In genomic region chr19:10811391-10812111, GRCh38 we compare ENCODE assay signal across 21 cellular contexts. TPM values are rescaled to one million over a fixed set of nuclear protein-coding genes. Genes with fewer than 3 reads are reported as not detected.
DNase-seq lines count a peak whose midpoint lies in the region; ATAC-seq, FAIRE-seq and TF ChIP-seq lines count a peak whose summit lies in the region.
"Had no signal": no experiment of that assay in that cellular context is flagged by ENCODE, and none has a peak within 500 bp of the region (broad histone marks: within the 10 kb centered on the region; RNA-seq: fewer than 3 reads in every experiment).

No MANE protein-coding gene starts in this region.

- peak overlapping the region; percentile 91 for H3K27ac Mint-ChIP-seq in activated T-cell treated with anti-CD3 and anti-CD28 coated beads, Interleukin-2, amount 50 U/mL, for 24 hours
- H3K27ac Mint-ChIP-seq in stimulated activated memory B cell treated with anti-CD40 and anti-IgM and Interleukin-4, amounts not matched to agents 10 μg/mL and 1 μg/mL and 100 μg/mL, for 72 hours = no peak overlapping the region
- H3K27ac Mint-ChIP-seq: activated naive CD4-positive, alpha-beta T cell treated with anti-CD3 and anti-CD28 coated beads, Interleukin-2, amount 10 ng/mL, durations not matched to agents 7 days and 5 days had no signal

- H3K27me3 ChIP-seq in endothelial cell of umbilical vein (ENCODE audit: control insufficient read depth in 2 of 2, insufficient read depth in 2 of 2, low read length in 2 of 2) = no peaks in the 10 kb centered on the region
- H3K27me3 ChIP-seq: body of pancreas had no signal

- peaks cover 8% of the 10 kb centered on the region for H3K4me1 ChIP-seq in endothelial cell of umbilical vein (ENCODE audit: control insufficient read depth, extremely low read depth, insufficient read depth, low read length)
- H3K4me1 ChIP-seq: body of pancreas had no signal

- H4K20me1 ChIP-seq in endothelial cell of umbilical vein (replicated peaks; ENCODE audit: control insufficient read depth, extremely low read depth, insufficient read depth, low read length) = no peaks in the 10 kb centered on the region

- POLR2A ChIA-PET in RWPE1 (lab: Yijun Ruan, JAX; ENCODE audit: low non-redundant PET) = no interaction called here
- POLR2A ChIA-PET in endothelial cell of umbilical vein (lab: Charles Lee) = no interaction called here

- H3K27me3 Mint-ChIP-seq in activated T-cell treated with anti-CD3 and anti-CD28 coated beads, Interleukin-2, amount 50 U/mL, for 24 hours = no peaks in the 10 kb centered on the region
- no peaks in the 10 kb centered on the region for H3K27me3 Mint-ChIP-seq in activated T-cell treated with anti-CD3 and anti-CD28 coated beads, Interleukin-2, amount 50 U/mL, for 4 hours (ENCODE audit: low read depth)
- no peaks in the 10 kb centered on the region for H3K27me3 Mint-ChIP-seq in stimulated activated memory B cell treated with anti-CD40 and anti-IgM and Interleukin-4, amounts not matched to agents 10 μg/mL and 1 μg/mL and 100 μg/mL, for 72 hours
- H3K27me3 Mint-ChIP-seq: activated naive CD4-positive, alpha-beta T cell treated with anti-CD3 and anti-CD28 coated beads, Interleukin-2, amount 10 ng/mL, durations not matched to agents 7 days and 5 days; CD4-positive, CD25-positive, alpha-beta regulatory T cell; naive thymus-derived CD4-positive, alpha-beta T cell had no signal

- DNase-seq in activated T-cell treated with anti-CD3 and anti-CD28 coated beads, Interleukin-2, amount 50 U/mL, for 24 hours = no peak
- no peak for DNase-seq in activated T-cell treated with anti-CD3 and anti-CD28 coated beads, Interleukin-2, amount 50 U/mL, for 4 hours
- DNase-seq in RWPE1 (ENCODE audit: low spot score) (no peak), endothelial cell of umbilical vein (ENCODE audit: low read depth, low spot score) (no peak), H54 (ENCODE audit: insufficient read length, low spot score) (no peak), amniotic stem cell (lab: John Stamatoyannopoulos, UW) (no peak), HTR-8/SVneo (ENCODE audit: insufficient read length, low spot score) (no peak)
- DNase-seq: activated CD4-positive, CD25-positive, alpha-beta regulatory T cell; activated naive CD4-positive, alpha-beta T cell treated with anti-CD3 and anti-CD28 coated beads, Interleukin-2, amount 10 ng/mL, durations not matched to agents 7 days and 5 days; body of pancreas; CD4-positive, CD25-positive, alpha-beta regulatory T cell; dermis blood vessel endothelial cell; DMS53; immature natural killer cell; mammary epithelial cell; naive thymus-derived CD4-positive, alpha-beta T cell; stimulated activated naive CD4-positive, alpha-beta T cell had no signal

- H3K9me1 ChIP-seq in endothelial cell of umbilical vein (replicated peaks; ENCODE audit: control insufficient read depth, extremely low read depth, insufficient read depth, low read length) = no peaks in the 10 kb centered on the region

- H2AFZ ChIP-seq in endothelial cell of umbilical vein (ENCODE audit: low read depth, low read length) = no peak overlapping the region

- dilution Hi-C loops in endothelial cell of umbilical vein (cut with MboI; ENCODE audit: extremely low pct_ligation_motif_present, low sequenced_read_pairs) = no loop called here

- CTCF ChIA-PET in RWPE1 (lab: Yijun Ruan, JAX) = no interaction called here
- CTCF ChIA-PET in endothelial cell of umbilical vein (lab: Charles Lee) = interaction anchor here (1.1 kb wide), 1 partner anchor 94 kb away, joined by 3 read pairs; the partner anchor contains the start of gene DNM2

- peaks cover 1% of the 10 kb centered on the region for H3K79me2 ChIP-seq in endothelial cell of umbilical vein (ENCODE audit: control insufficient read depth, insufficient read depth, low read length)

- peaks cover 35% of the 10 kb centered on the region for H3K4me1 Mint-ChIP-seq in activated T-cell treated with anti-CD3 and anti-CD28 coated beads, Interleukin-2, amount 50 U/mL, for 24 hours (ENCODE audit: low read depth)
- peaks cover 26% of the 10 kb centered on the region for H3K4me1 Mint-ChIP-seq in activated T-cell treated with anti-CD3 and anti-CD28 coated beads, Interleukin-2, amount 50 U/mL, for 4 hours (ENCODE audit: low read depth)
- peaks cover 25% of the 10 kb centered on the region for H3K4me1 Mint-ChIP-seq in stimulated activated memory B cell treated with anti-CD40 and anti-IgM and Interleukin-4, amounts not matched to agents 10 μg/mL and 1 μg/mL and 100 μg/mL, for 72 hours

- H3K4me3 ChIP-seq in endothelial cell of umbilical vein (replicated peaks in 1 of 3; ENCODE audit: insufficient read depth in 1 of 3, low read depth in 1 of 3, low read length in 3 of 3) = no peak overlapping the region
- H3K4me3 ChIP-seq: body of pancreas had no signal

- TF ChIP-seq CTCF in RWPE1 (conservative IDR thresholded peaks at IDR 0.05; ENCODE audit: low read depth) (no peak), endothelial cell of umbilical vein (IDR thresholded peaks at IDR 0.05; ENCODE audit: extremely low read depth in 1 of 2, insufficient read depth in 1 of 2, low read depth in 1 of 2, low read length in 2 of 2) (no peak)

- no TSS peak for BruUV-seq in endothelial cell of umbilical vein (replicated peaks; lab: Mats Ljungman, UMichigan)

- H3K9me3 Mint-ChIP-seq in activated T-cell treated with anti-CD3 and anti-CD28 coated beads, Interleukin-2, amount 50 U/mL, for 24 hours = no peaks in the 10 kb centered on the region
- no peaks in the 10 kb centered on the region for H3K9me3 Mint-ChIP-seq in activated T-cell treated with anti-CD3 and anti-CD28 coated beads, Interleukin-2, amount 50 U/mL, for 4 hours
- H3K9me3 Mint-ChIP-seq in stimulated activated memory B cell treated with anti-CD40 and anti-IgM and Interleukin-4, amounts not matched to agents 10 μg/mL and 1 μg/mL and 100 μg/mL, for 72 hours = no peaks in the 10 kb centered on the region
- H3K9me3 Mint-ChIP-seq: activated naive CD4-positive, alpha-beta T cell treated with anti-CD3 and anti-CD28 coated beads, Interleukin-2, amount 10 ng/mL, durations not matched to agents 7 days and 5 days; CD4-positive, CD25-positive, alpha-beta regulatory T cell; naive thymus-derived CD4-positive, alpha-beta T cell had no signal

- H3K27ac ChIP-seq in RWPE1 (peak overlapping the region; percentile 34; the same call in 1 of the 2 replicates), endothelial cell of umbilical vein (ENCODE audit: insufficient read depth, low read depth, low read length) (peak overlapping the region; percentile 19)

- no peaks in the 10 kb centered on the region for H3K9me3 ChIP-seq in endothelial cell of umbilical vein (replicated peaks; ENCODE audit: control insufficient read depth, insufficient read depth, low read length)
- H3K9me3 ChIP-seq: body of pancreas had no signal

- H3K36me3 ChIP-seq in endothelial cell of umbilical vein (ENCODE audit: control insufficient read depth in 2 of 2, extremely low read depth in 1 of 2, insufficient read depth in 2 of 2, low read length in 2 of 2) = peaks cover 4 to 31% of the 10 kb centered on the region in 2 experiments

- no peak overlapping the region for H3K9ac ChIP-seq in endothelial cell of umbilical vein (replicated peaks; ENCODE audit: extremely low read depth, insufficient read depth, low read length)

- no peak for TF ChIP-seq POLR2A in endothelial cell of umbilical vein (IDR thresholded peaks at IDR 0.05; ENCODE audit: low read depth, low read length)
- TF ChIP-seq POLR2A in H54 (IDR thresholded peaks at IDR 0.05; ENCODE audit: low read depth, low read length) = no peak

- peaks cover 81% of the 10 kb centered on the region for H3K36me3 Mint-ChIP-seq in activated T-cell treated with anti-CD3 and anti-CD28 coated beads, Interleukin-2, amount 50 U/mL, for 24 hours (ENCODE audit: low read depth)
- H3K36me3 Mint-ChIP-seq in activated T-cell treated with anti-CD3 and anti-CD28 coated beads, Interleukin-2, amount 50 U/mL, for 4 hours (ENCODE audit: insufficient read depth) = peaks cover 23% of the 10 kb centered on the region
- H3K36me3 Mint-ChIP-seq in stimulated activated memory B cell treated with anti-CD40 and anti-IgM and Interleukin-4, amounts not matched to agents 10 μg/mL and 1 μg/mL and 100 μg/mL, for 72 hours = peaks cover 52% of the 10 kb centered on the region

- H3K4me3 Mint-ChIP-seq in activated T-cell treated with anti-CD3 and anti-CD28 coated beads, Interleukin-2, amount 50 U/mL, for 24 hours = no peak overlapping the region
- no peak overlapping the region for H3K4me3 Mint-ChIP-seq in activated T-cell treated with anti-CD3 and anti-CD28 coated beads, Interleukin-2, amount 50 U/mL, for 4 hours
- H3K4me3 Mint-ChIP-seq in stimulated activated memory B cell treated with anti-CD40 and anti-IgM and Interleukin-4, amounts not matched to agents 10 μg/mL and 1 μg/mL and 100 μg/mL, for 72 hours = no peak overlapping the region
- H3K4me3 Mint-ChIP-seq: activated naive CD4-positive, alpha-beta T cell treated with anti-CD3 and anti-CD28 coated beads, Interleukin-2, amount 10 ng/mL, durations not matched to agents 7 days and 5 days; CD4-positive, CD25-positive, alpha-beta regulatory T cell; immature natural killer cell; naive thymus-derived CD4-positive, alpha-beta T cell had no signal

- no peak for ATAC-seq in activated T-cell treated with anti-CD3 and anti-CD28 coated beads, Interleukin-2, amount 50 U/mL, for 4 hours
- peak; percentile 13 for ATAC-seq in stimulated activated memory B cell treated with anti-CD40 and anti-IgM and Interleukin-4, amounts not matched to agents 10 μg/mL and 1 μg/mL and 100 μg/mL, for 72 hours
- ATAC-seq: body of pancreas; esophagus mucosa; naive thymus-derived CD4-positive, alpha-beta T cell had no signal

- no peak overlapping the region for H3K4me2 ChIP-seq in endothelial cell of umbilical vein (ENCODE audit: insufficient read depth, low read length)

- FAIRE-seq in endothelial cell of umbilical vein (lab: Jason Lieb, UNC) = no peak
- FAIRE-seq in H54 (lab: Jason Lieb, UNC) = no peak
- no peak for FAIRE-seq in HTR-8/SVneo (lab: Jason Lieb, UNC)

- intact Hi-C loops in endothelial cell of umbilical vein (cut with micrococcal nuclease) = no loop called here

RNA-seq across cellular contexts. Expression of gene TMED1, which starts 24.5 kb away (rescaled TPM):
- 10 to 100 TPM; 16.8 to 19.1 (median 17.6) TPM for total RNA-seq in activated T-cell treated with anti-CD3 and anti-CD28 coated beads, Interleukin-2, amount 50 U/mL, for 4 hours
- total RNA-seq in endothelial cell of umbilical vein = 31.2 and 33.9 TPM in 2 replicates
- polyA plus RNA-seq in endothelial cell of umbilical vein = 60.4 and 63.6 TPM in 2 replicates
- polyA plus RNA-seq in endothelial cell of umbilical vein (2011; cell fraction: cytosol; rRNA removed) = 61.1 and 63.6 TPM in 2 replicates
- polyA plus RNA-seq in endothelial cell of umbilical vein (2011; cell fraction: nucleus; rRNA removed) = 21.9 and 22.7 TPM in 2 replicates
- 33.0 and 35.2 TPM in 2 replicates for polyA plus RNA-seq in endothelial cell of umbilical vein (2012)
- polyA minus RNA-seq in endothelial cell of umbilical vein = 22.5 and 33.0 TPM in 2 replicates
- polyA minus RNA-seq in endothelial cell of umbilical vein (2011; cell fraction: cytosol; rRNA and poly(A)+ RNA removed) = 21.8 TPM
- 5.3 and 5.5 TPM in 2 replicates for polyA minus RNA-seq in endothelial cell of umbilical vein (2011; cell fraction: nucleus; rRNA and poly(A)+ RNA removed)

RNA-seq across cellular contexts. Expression of gene C19orf38, which starts 36.7 kb away (rescaled TPM):
- under 1 TPM in 2 of 3 donors, not detected in 1; 0.55 to 0.99 TPM for total RNA-seq in activated T-cell treated with anti-CD3 and anti-CD28 coated beads, Interleukin-2, amount 50 U/mL, for 4 hours
- total RNA-seq in endothelial cell of umbilical vein = not detected in 2 replicates
- polyA plus RNA-seq in endothelial cell of umbilical vein = not detected in 2 replicates
- not detected in 2 replicates for polyA plus RNA-seq in endothelial cell of umbilical vein (2011; cell fraction: cytosol; rRNA removed)
- polyA plus RNA-seq in endothelial cell of umbilical vein (2011; cell fraction: nucleus; rRNA removed) = not detected in 2 replicates
- polyA plus RNA-seq in endothelial cell of umbilical vein (2012) = 0.19 TPM in 1 of 2 replicates, not detected in the other
- not detected in 2 replicates for polyA minus RNA-seq in endothelial cell of umbilical vein
- not detected for polyA minus RNA-seq in endothelial cell of umbilical vein (2011; cell fraction: cytosol; rRNA and poly(A)+ RNA removed)
- not detected in 2 replicates for polyA minus RNA-seq in endothelial cell of umbilical vein (2011; cell fraction: nucleus; rRNA and poly(A)+ RNA removed)
- total RNA-seq: A673, dermis blood vessel endothelial cell, esophagus mucosa, pulmonary artery endothelial cell had no signal

RNA-seq across cellular contexts. Expression of gene CARM1, which starts 59.8 kb away (rescaled TPM):
- total RNA-seq in activated T-cell treated with anti-CD3 and anti-CD28 coated beads, Interleukin-2, amount 50 U/mL, for 4 hours = 10 to 100 TPM; 74.2 to 86.7 (median 75.5) TPM
- 70.8 and 72.2 TPM in 2 replicates for total RNA-seq in endothelial cell of umbilical vein
- polyA plus RNA-seq in endothelial cell of umbilical vein = 65.6 and 73.7 TPM in 2 replicates
- 39.2 and 46.6 TPM in 2 replicates for polyA plus RNA-seq in endothelial cell of umbilical vein (2011; cell fraction: cytosol; rRNA removed)
- 51.4 and 55.1 TPM in 2 replicates for polyA plus RNA-seq in endothelial cell of umbilical vein (2011; cell fraction: nucleus; rRNA removed)
- 68.2 and 86.7 TPM in 2 replicates for polyA plus RNA-seq in endothelial cell of umbilical vein (2012)
- polyA minus RNA-seq in endothelial cell of umbilical vein = 36.6 and 48.4 TPM in 2 replicates
- 29.0 TPM for polyA minus RNA-seq in endothelial cell of umbilical vein (2011; cell fraction: cytosol; rRNA and poly(A)+ RNA removed)
- 18.1 and 21.0 TPM in 2 replicates for polyA minus RNA-seq in endothelial cell of umbilical vein (2011; cell fraction: nucleus; rRNA and poly(A)+ RNA removed)
